Comparison of ENCODE assay signal across 8 cellular contexts in the genomic region with DNA sequence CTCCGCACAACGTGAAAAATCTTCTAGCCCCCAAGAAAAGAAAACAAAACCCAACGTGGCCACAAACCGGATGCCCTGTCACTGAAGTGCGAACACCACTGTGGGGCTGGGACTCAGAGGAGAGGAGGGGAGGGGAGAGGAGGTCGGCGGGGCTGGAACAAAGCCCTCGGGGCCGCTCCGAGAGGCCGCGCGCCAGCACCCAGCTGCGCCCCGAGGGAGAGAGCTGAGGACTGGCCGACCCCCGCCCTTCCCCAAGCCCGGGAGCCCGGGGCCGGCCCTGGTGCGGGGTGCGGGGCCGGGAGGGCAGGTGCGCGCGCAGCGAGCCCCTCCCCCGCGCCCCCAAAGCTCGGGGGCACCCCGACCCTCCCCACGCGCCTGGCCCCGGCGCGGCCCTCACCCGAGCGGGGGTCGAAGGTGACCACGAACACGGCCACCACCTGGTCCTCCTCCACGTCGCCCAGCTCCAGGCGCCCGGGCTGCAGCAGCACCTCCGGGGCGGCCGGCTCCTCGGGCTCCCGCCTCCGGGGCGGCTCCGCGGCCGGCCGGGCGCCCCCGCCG. TPM values are rescaled to one million over a fixed set of nuclear protein-coding genes. Genes with fewer than 3 reads are reported as not detected.
A peak's percentile ranks its signal among the peaks of the same experiment; 100 is the strongest.
DNase-seq lines count a peak whose midpoint lies in the region; ATAC-seq, FAIRE-seq and TF ChIP-seq lines count a peak whose summit lies in the region.

No MANE protein-coding gene starts in this region.

- ATAC-seq in GM19438 (IDR thresholded peaks at IDR 0.05; ENCODE audit: low read depth, unreplicated experiment), result peak; percentile 82
- ATAC-seq in HG03521 (IDR thresholded peaks at IDR 0.05; ENCODE audit: unreplicated experiment), result peak; percentile 82
- peak; percentile 87 to 90 (median 88) for ATAC-seq in T-cell (replicated peaks in 1 of 4)

- H3K27me3 ChIP-seq in Caco-2 (replicated peaks; ENCODE audit: control insufficient read depth, insufficient read depth, low read length) (no peaks in the 10 kb centered on the region), small intestine (ENCODE audit: control insufficient read depth in 2 of 2, insufficient read depth in 2 of 2, low read length in 2 of 2) (no peaks in the 10 kb centered on the region)

- H3K4me1 Mint-ChIP-seq in Caco-2 (ENCODE audit: low read depth, unreplicated experiment), result peaks cover 28% of the 10 kb centered on the region
- peaks cover 47 to 56% (median 50%) of the 10 kb centered on the region in 3 donors for H3K4me1 Mint-ChIP-seq in T-cell

- H3K27ac Mint-ChIP-seq in Caco-2 (ENCODE audit: unreplicated experiment) (no peak overlapping the region), T-cell (peak overlapping the region; percentile 56 to 86)

- TF ChIP-seq CTCF in Caco-2 (IDR thresholded peaks at IDR 0.05; ENCODE audit: insufficient read depth in 1 of 2, low read depth in 1 of 2, low read length in 1 of 2, severe bottlenecking in 1 of 2, unreplicated experiment in 1 of 2), result no peak

- peaks cover 46% of the 10 kb centered on the region for H3K4me1 ChIP-seq in Caco-2
- H3K4me1 ChIP-seq in small intestine (ENCODE audit: control insufficient read depth in 2 of 2, insufficient read depth in 1 of 2, low read depth in 1 of 2, low read length in 1 of 2), result peaks cover 0 to 3% of the 10 kb centered on the region in 2 donors

- WGBS in small intestine, 3 donors, result 1% methylated on average over 33 to 59 of the region's 59 CpGs

- no peaks in the 10 kb centered on the region for H3K9me3 Mint-ChIP-seq in Caco-2 (ENCODE audit: unreplicated experiment)
- H3K9me3 Mint-ChIP-seq in T-cell, result no peaks in the 10 kb centered on the region

- FAIRE-seq in small intestine (lab: Jason Lieb, UNC), result no peak

- intact Hi-C loops in Caco-2 (cut with micrococcal nuclease; ENCODE audit: unreplicated experiment), result loop anchor here (2.0 to 10.0 kb wide), 2 partner anchors 37 to 47 kb away; a partner anchor contains a TSS

- H3K4me3 Mint-ChIP-seq in Caco-2 (ENCODE audit: unreplicated experiment) (peak overlapping the region; percentile 60), T-cell (peak overlapping the region; percentile 84 to 94 (median 88))

- POLR2A ChIA-PET in Caco-2 (lab: Charles Lee), result interaction anchor here (0.6 to 2.3 kb wide), 2 partner anchors 12 to 674 kb away, joined by 3 to 6 read pairs; no protein-coding TSS in a partner anchor
- POLR2A ChIA-PET in T-cell (lab: Charles Lee), result interaction anchor here (0.6 to 1.3 kb wide), 4 partner anchors 28 to 37 kb away, joined by 4 to 8 read pairs (median 4); a partner anchor contains a TSS

- no peaks in the 10 kb centered on the region for H3K27me3 Mint-ChIP-seq in Caco-2 (ENCODE audit: insufficient read depth, unreplicated experiment)
- H3K27me3 Mint-ChIP-seq in T-cell, result no peaks in the 10 kb centered on the region

- H3K4me3 ChIP-seq in Caco-2 (ENCODE audit: low read depth, low read length), result peak overlapping the region; percentile 84
- H3K4me3 ChIP-seq in iPS-11a (ENCODE audit: low read depth, low read length), result peak overlapping the region; percentile 56
- H3K4me3 ChIP-seq in small intestine (ENCODE audit: low read depth in 1 of 2, low read length in 2 of 2), result peak overlapping the region; percentile 89 to 96

- DNase-seq in Caco-2 (peak; percentile 59 to 60), T-cell (peak; percentile 45 to 84 (median 76)), anterior cingulate cortex (lab: John Stamatoyannopoulos, UW) (peak in 30 of 58 donors; percentile 5 to 70 (median 42)), small intestine (peak; percentile 57), DMS153 treated with DMSO at 0.1 percent for 48 hours (lab: John Stamatoyannopoulos, UW; ENCODE audit: unreplicated experiment) (no peak)

- CTCF ChIA-PET in Caco-2 (lab: Charles Lee), result interaction anchor here (0.7 to 1.9 kb wide), 3 partner anchors 14 to 47 kb away, joined by 3 to 7 read pairs (median 7); a partner anchor contains a TSS
- CTCF ChIA-PET in T-cell (lab: Charles Lee), result interaction anchor here (0.6 to 2.1 kb wide), 7 partner anchors 9 to 1539 kb away, joined by 3 to 11 read pairs (median 6); a partner anchor contains a TSS

- H3K36me3 Mint-ChIP-seq in Caco-2 (ENCODE audit: insufficient read depth, unreplicated experiment) (no peaks in the 10 kb centered on the region), T-cell (peaks cover 1% of the 10 kb centered on the region)

- H3K27ac ChIP-seq in small intestine (ENCODE audit: low read depth in 1 of 2, low read length in 1 of 2), result peak overlapping the region; percentile 50 to 81

- no peaks in the 10 kb centered on the region; the same call in 1 of the 2 replicates for H3K36me3 ChIP-seq in Caco-2 (ENCODE audit: control insufficient read depth, insufficient read depth, low read length)
- no peaks in the 10 kb centered on the region for H3K36me3 ChIP-seq in small intestine (ENCODE audit: control insufficient read depth in 2 of 2, insufficient read depth in 2 of 2, low read length in 2 of 2)

- BruUV-seq in Caco-2 (replicated peaks; lab: Mats Ljungman, UMichigan), result no TSS peak

- H3K9me3 ChIP-seq in Caco-2 (no peaks in the 10 kb centered on the region), small intestine (ENCODE audit: control insufficient read depth, low read depth) (no peaks in the 10 kb centered on the region)

RNA-seq across cellular contexts. Expression of a gene that starts 0.4 kb away (rescaled TPM):
- total RNA-seq in Caco-2 (2022) (33.0 and 37.0 TPM in 2 replicates), T-cell (10 to 100 TPM; 46.7 to 55.7 (median 54.8) TPM)
- polyA plus RNA-seq in small intestine, result 1 to 10 TPM; 3.8 to 9.2 (median 4.9) TPM

RNA-seq across cellular contexts. Expression of a gene that starts 6.6 kb away (rescaled TPM):
- total RNA-seq in Caco-2 (2022), result 1.0 and 2.5 TPM in 2 replicates
- not detected for total RNA-seq in T-cell
- not detected for polyA plus RNA-seq in small intestine

RNA-seq across cellular contexts. Expression of a gene that starts 36.6 kb away (rescaled TPM):
- total RNA-seq in Caco-2 (2022) (191 and 199 TPM in 2 replicates), T-cell (100 to 1,000 TPM in 1 of 5 donors, 10 to 100 TPM in 4; 88.1 to 116 (median 91.1) TPM)
- 100 to 1,000 TPM; 148 to 221 (median 153) TPM for polyA plus RNA-seq in small intestine
